14 cellular contexts compared by ENCODE assay signal in genomic region chr20:8932192-8933150, GRCh38.
A peak's percentile ranks its signal among the peaks of the same experiment; 100 is the strongest.
DNase-seq lines count a peak whose midpoint lies in the region; ATAC-seq and TF ChIP-seq lines count a peak whose summit lies in the region.
"Had no signal": no experiment of that assay in that cellular context is flagged by ENCODE, and none has a peak within 500 bp of the region (broad histone marks: within the 10 kb centered on the region; RNA-seq: fewer than 3 reads in every experiment).

No MANE protein-coding gene starts in this region.

- H3K36me3 ChIP-seq in fibroblast of lung (ENCODE audit: control insufficient read depth, insufficient read depth, low read length) (no peaks in the 10 kb centered on the region), hepatocyte (replicated peaks; ENCODE audit: insufficient read depth, low read depth) (no peaks in the 10 kb centered on the region)
- no peaks in the 10 kb centered on the region for H3K36me3 ChIP-seq in CD4-positive, alpha-beta memory T cell (ENCODE audit: insufficient read depth, low read length)

- POLR2A ChIA-PET in RWPE1 (lab: Yijun Ruan, JAX; ENCODE audit: low non-redundant PET) = no interaction called here
- POLR2A ChIA-PET in CD4-positive, alpha-beta memory T cell (lab: Charles Lee; ENCODE audit: partially characterized antibody) = no interaction called here

- H3K9me3 Mint-ChIP-seq in CD4-positive, alpha-beta memory T cell = peaks cover 0 to 7% (median 2%) of the 10 kb centered on the region in 8 donors
- H3K9me3 Mint-ChIP-seq in progenitor cell of endocrine pancreas (ENCODE audit: low read depth) = no peaks in the 10 kb centered on the region

- no peaks in the 10 kb centered on the region for H3K9me2 ChIP-seq in hepatocyte (replicated peaks; ENCODE audit: insufficient read depth)

- no peak overlapping the region for H3K9ac ChIP-seq in fibroblast of lung (ENCODE audit: insufficient read depth, low read length)

- CTCF ChIA-PET in RWPE1 (lab: Yijun Ruan, JAX) = no interaction called here
- CTCF ChIA-PET in CD4-positive, alpha-beta memory T cell (lab: Charles Lee; ENCODE audit: partially characterized antibody) = no interaction called here

- H3K79me2 ChIP-seq in fibroblast of lung (ENCODE audit: control insufficient read depth, insufficient read depth, low read length) = no peaks in the 10 kb centered on the region
- H3K79me2 ChIP-seq in hepatocyte = no peaks in the 10 kb centered on the region

- H3K36me3 Mint-ChIP-seq in CD4-positive, alpha-beta memory T cell = no peaks in the 10 kb centered on the region
- no peaks in the 10 kb centered on the region for H3K36me3 Mint-ChIP-seq in progenitor cell of endocrine pancreas (ENCODE audit: insufficient read depth)
- H3K36me3 Mint-ChIP-seq: activated naive CD8-positive, alpha-beta T cell treated with anti-CD3 and anti-CD28 coated beads, Interleukin-2, amount 10 ng/mL, durations not matched to agents 7 days and 5 days had no signal

- TF ChIP-seq CTCF in RWPE1 (conservative IDR thresholded peaks at IDR 0.05; ENCODE audit: low read depth) = no peak
- TF ChIP-seq CTCF in fibroblast of lung (conservative IDR thresholded peaks at IDR 0.05 in 1 of 2, IDR thresholded peaks at IDR 0.05 in 1 of 2; ENCODE audit: low read depth in 1 of 2, low read length in 2 of 2) = no peak
- TF ChIP-seq CTCF in retinal pigment epithelial cell (conservative IDR thresholded peaks at IDR 0.05; ENCODE audit: low read depth, low read length) = no peak
- TF ChIP-seq CTCF in hepatocyte (IDR thresholded peaks at IDR 0.05; ENCODE audit: poor library complexity) = no peak
- TF ChIP-seq CTCF in progenitor cell of endocrine pancreas (IDR thresholded peaks at IDR 0.05; ENCODE audit: unreplicated experiment) = no peak

- no peaks in the 10 kb centered on the region for H3K4me1 Mint-ChIP-seq in CD4-positive, alpha-beta memory T cell
- peaks cover 1% of the 10 kb centered on the region for H3K4me1 Mint-ChIP-seq in progenitor cell of endocrine pancreas (ENCODE audit: low read depth)
- H3K4me1 Mint-ChIP-seq: activated naive CD8-positive, alpha-beta T cell treated with anti-CD3 and anti-CD28 coated beads, Interleukin-2, amount 10 ng/mL, durations not matched to agents 7 days and 5 days had no signal

- H3K4me3 ChIP-seq in fibroblast of lung (replicated peaks in 1 of 4; ENCODE audit: control extremely low read depth in 1 of 4, insufficient read depth in 1 of 4, low read depth in 3 of 4, low read length in 4 of 4) (no peak overlapping the region), retinal pigment epithelial cell (ENCODE audit: low read length) (no peak overlapping the region), hepatocyte (no peak overlapping the region)
- no peak overlapping the region for H3K4me3 ChIP-seq in CD4-positive, alpha-beta memory T cell (ENCODE audit: low read length in 2 of 2)

- no peaks in the 10 kb centered on the region for H4K20me1 ChIP-seq in fibroblast of lung (ENCODE audit: control insufficient read depth, extremely low read depth, insufficient read depth, low read length)
- H4K20me1 ChIP-seq in hepatocyte (ENCODE audit: insufficient read depth, poor library complexity, severe bottlenecking) = no peaks in the 10 kb centered on the region

- no peaks in the 10 kb centered on the region for H3K27me3 Mint-ChIP-seq in CD4-positive, alpha-beta memory T cell
- no peaks in the 10 kb centered on the region for H3K27me3 Mint-ChIP-seq in progenitor cell of endocrine pancreas
- H3K27me3 Mint-ChIP-seq: activated naive CD8-positive, alpha-beta T cell treated with anti-CD3 and anti-CD28 coated beads, Interleukin-2, amount 10 ng/mL, durations not matched to agents 7 days and 5 days had no signal

- H3K4me2 ChIP-seq in fibroblast of lung (ENCODE audit: extremely low read depth, insufficient read depth, low read length) = no peak overlapping the region
- no peak overlapping the region for H3K4me2 ChIP-seq in hepatocyte

- ATAC-seq in GM18519 (IDR thresholded peaks at IDR 0.05; ENCODE audit: low FRiP score, unreplicated experiment) = no peak

- H3K4me1 ChIP-seq in fibroblast of lung (ENCODE audit: control insufficient read depth, extremely low read depth, insufficient read depth, low read length) = peaks cover 5% of the 10 kb centered on the region
- no peaks in the 10 kb centered on the region for H3K4me1 ChIP-seq in CD4-positive, alpha-beta memory T cell (ENCODE audit: insufficient read depth, low read length)
- H3K4me1 ChIP-seq in hepatocyte (ENCODE audit: insufficient read depth) = no peaks in the 10 kb centered on the region

- H2AFZ ChIP-seq in fibroblast of lung (ENCODE audit: low read length) = no peak overlapping the region
- no peak overlapping the region for H2AFZ ChIP-seq in hepatocyte

- H3K27me3 ChIP-seq in fibroblast of lung (ENCODE audit: control insufficient read depth, insufficient read depth, low read length) (no peaks in the 10 kb centered on the region), hepatocyte (no peaks in the 10 kb centered on the region)
- no peaks in the 10 kb centered on the region for H3K27me3 ChIP-seq in CD4-positive, alpha-beta memory T cell (ENCODE audit: insufficient read depth, low read length)

- H3K9me3 ChIP-seq in fibroblast of lung (ENCODE audit: control insufficient read depth, insufficient read depth, low read depth, low read length) (no peaks in the 10 kb centered on the region), hepatocyte (ENCODE audit: low read depth) (no peaks in the 10 kb centered on the region)
- no peaks in the 10 kb centered on the region for H3K9me3 ChIP-seq in CD4-positive, alpha-beta memory T cell (ENCODE audit: control insufficient read depth in 1 of 2, low read length in 2 of 2)

- intact Hi-C loops in CD4-positive, alpha-beta memory T cell (cut with micrococcal nuclease) = no loop called here

- no peak overlapping the region for H3K4me3 Mint-ChIP-seq in CD4-positive, alpha-beta memory T cell
- H3K4me3 Mint-ChIP-seq in progenitor cell of endocrine pancreas (ENCODE audit: low read depth) = no peak overlapping the region
- H3K4me3 Mint-ChIP-seq: activated naive CD8-positive, alpha-beta T cell treated with anti-CD3 and anti-CD28 coated beads, Interleukin-2, amount 10 ng/mL, durations not matched to agents 7 days and 5 days had no signal

- peak; percentile 78 for DNase-seq in EL
- DNase-seq in RWPE1 (ENCODE audit: low spot score) = peak; percentile 30
- peak; percentile 21 to 69 for DNase-seq in fibroblast of lung (ENCODE audit: low read depth in 2 of 2)
- peak; percentile 61 for DNase-seq in retinal pigment epithelial cell (ENCODE audit: low read depth)
- no peak for DNase-seq in CD4-positive, alpha-beta memory T cell
- no peak for DNase-seq in hepatocyte (ENCODE audit: low spot score)
- no peak for DNase-seq in progenitor cell of endocrine pancreas (ENCODE audit: low spot score, unreplicated experiment)
- DNase-seq: activated CD4-positive, alpha-beta T cell treated with anti-CD3 and anti-CD28 coated beads for 48 hours; activated naive CD8-positive, alpha-beta T cell treated with anti-CD3 and anti-CD28 coated beads, Interleukin-2, amount 10 ng/mL, durations not matched to agents 7 days and 5 days; foreskin melanocyte; NCI-H2081 treated with DMSO at 0.1 percent for 48 hours; SIG-M5; stimulated activated CD4-positive, alpha-beta T cell treated with anti-CD3 and anti-CD28 coated beads, Interleukin-4, amount 100 ng/mL, for 1 hour had no signal

- whole genome bisulfite sequencing in hepatocyte (ENCODE audit: low lambda C conversion rate, missing lambda C conversion rate) = 80% methylated on average over 3 of the region's 3 CpGs

- no peak overlapping the region for H3K27ac Mint-ChIP-seq in CD4-positive, alpha-beta memory T cell
- no peak overlapping the region for H3K27ac Mint-ChIP-seq in progenitor cell of endocrine pancreas
- H3K27ac Mint-ChIP-seq: activated naive CD8-positive, alpha-beta T cell treated with anti-CD3 and anti-CD28 coated beads, Interleukin-2, amount 10 ng/mL, durations not matched to agents 7 days and 5 days had no signal

- H3K27ac ChIP-seq in RWPE1 (no peak overlapping the region), fibroblast of lung (ENCODE audit: insufficient read depth, low read length) (no peak overlapping the region), hepatocyte (no peak overlapping the region)
- no peak overlapping the region for H3K27ac ChIP-seq in CD4-positive, alpha-beta memory T cell (ENCODE audit: low read depth, low read length)

Comparison
In these comparisons a context has a peak if more than half of its experiments do, and no peak if none do; other contexts are left out.
1. DNase-seq: peak in EL (single experiment), RWPE1 (single experiment), fibroblast of lung (2 of 2) and retinal pigment epithelial cell (single experiment); none in CD4-positive, alpha-beta memory T cell (0 of 5), hepatocyte (single experiment) and progenitor cell of endocrine pancreas (single experiment).